ENCODE assay signal across 15 cellular contexts in the genomic region with DNA sequence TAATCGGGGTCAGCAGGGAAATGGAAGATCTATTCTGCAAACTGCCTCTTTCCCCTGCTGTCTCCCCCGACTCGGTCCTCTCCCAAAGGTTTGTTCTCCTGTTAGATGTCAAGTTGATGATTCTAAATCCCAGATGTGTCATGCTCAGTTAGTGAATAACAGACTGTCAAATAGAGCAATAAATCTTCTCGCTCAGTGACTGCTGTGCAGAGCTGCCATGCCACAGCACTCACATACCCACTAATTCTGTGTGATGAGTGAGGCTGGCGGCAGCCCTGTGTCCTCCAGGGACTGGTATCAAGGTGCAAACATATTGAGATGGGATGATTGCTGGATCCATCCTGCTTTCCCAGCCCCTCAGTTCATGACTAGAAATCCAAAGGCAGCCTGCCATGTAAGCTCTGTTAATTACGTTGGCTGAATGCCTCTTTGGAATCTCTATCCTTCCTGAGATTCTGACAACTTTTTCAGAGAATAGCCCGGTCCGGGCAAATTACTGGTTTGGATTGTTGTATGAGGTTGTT.
A peak's percentile ranks its signal among the peaks of the same experiment; 100 is the strongest.
DNase-seq lines count a peak whose midpoint lies in the region; ATAC-seq and TF ChIP-seq lines count a peak whose summit lies in the region.
"Had no signal": no experiment of that assay in that cellular context is flagged by ENCODE, and none has a peak within 500 bp of the region (broad histone marks: within the 10 kb centered on the region; RNA-seq: fewer than 3 reads in every experiment).

No MANE protein-coding gene starts in this region.

- no peak overlapping the region for H3K4me3 Mint-ChIP-seq in activated CD8-positive, alpha-beta memory T cell treated with anti-CD3 and anti-CD28 coated beads, Interleukin-2, amount 10 ng/mL, durations not matched to agents 7 days and 5 days
- H3K4me3 Mint-ChIP-seq in dendritic cell treated with granulocyte-macrophage colony-stimulating factor and Interleukin-4, amounts not matched to agents 40 ng/mL and 50 ng/mL, for 4 days, result no peak overlapping the region
- no peak overlapping the region for H3K4me3 Mint-ChIP-seq in neural crest cell

- H3F3A ChIP-seq in MM.1S (ENCODE audit: insufficient read depth, low read length), result peaks cover 16% of the 10 kb centered on the region

- TF ChIP-seq CTCF in MM.1S (IDR thresholded peaks at IDR 0.05; ENCODE audit: low read length) (no peak), neural crest cell (conservative IDR thresholded peaks at IDR 0.05) (no peak)

- no peaks in the 10 kb centered on the region for H3K79me2 ChIP-seq in MM.1S (ENCODE audit: low read length)

- H2AFZ ChIP-seq in MM.1S (ENCODE audit: low read length), result peak overlapping the region; percentile 26; the same call in 1 of the 2 replicates

- no peaks in the 10 kb centered on the region for H3K27me3 Mint-ChIP-seq in activated CD8-positive, alpha-beta memory T cell treated with anti-CD3 and anti-CD28 coated beads, Interleukin-2, amount 10 ng/mL, durations not matched to agents 7 days and 5 days
- no peaks in the 10 kb centered on the region for H3K27me3 Mint-ChIP-seq in dendritic cell treated with granulocyte-macrophage colony-stimulating factor and Interleukin-4, amounts not matched to agents 40 ng/mL and 50 ng/mL, for 4 days
- H3K27me3 Mint-ChIP-seq in neural crest cell (ENCODE audit: low read depth), result peaks cover 59% of the 10 kb centered on the region

- no peaks in the 10 kb centered on the region for H3K9me3 ChIP-seq in MM.1S (replicated peaks; ENCODE audit: insufficient read depth, low read length)
- H3K9me3 ChIP-seq: SJSA1 had no signal

- CTCF ChIA-PET in activated CD8-positive, alpha-beta memory T cell treated with anti-CD3 and anti-CD28 coated beads, Interleukin-2, amount 10 ng/mL, durations not matched to agents 7 days and 5 days (lab: Charles Lee), result interaction anchor here (0.8 to 0.9 kb wide), 2 partner anchors 12 to 25 kb away, joined by 3 read pairs; no protein-coding TSS in a partner anchor

- H3K9me3 Mint-ChIP-seq in activated CD8-positive, alpha-beta memory T cell treated with anti-CD3 and anti-CD28 coated beads, Interleukin-2, amount 10 ng/mL, durations not matched to agents 7 days and 5 days (ENCODE audit: low read depth), result peaks cover 4% of the 10 kb centered on the region
- no peaks in the 10 kb centered on the region for H3K9me3 Mint-ChIP-seq in dendritic cell treated with granulocyte-macrophage colony-stimulating factor and Interleukin-4, amounts not matched to agents 40 ng/mL and 50 ng/mL, for 4 days
- H3K9me3 Mint-ChIP-seq in neural crest cell, result no peaks in the 10 kb centered on the region

- H3K36me3 ChIP-seq in MM.1S (replicated peaks; ENCODE audit: insufficient read depth, low read length), result no peaks in the 10 kb centered on the region
- H3K36me3 ChIP-seq: SJSA1 had no signal

- no peak overlapping the region for H3K4me2 ChIP-seq in MM.1S (ENCODE audit: low read depth, low read length)

- H3K4me1 Mint-ChIP-seq in activated CD8-positive, alpha-beta memory T cell treated with anti-CD3 and anti-CD28 coated beads, Interleukin-2, amount 10 ng/mL, durations not matched to agents 7 days and 5 days, result peaks cover 26% of the 10 kb centered on the region
- H3K4me1 Mint-ChIP-seq in dendritic cell treated with granulocyte-macrophage colony-stimulating factor and Interleukin-4, amounts not matched to agents 40 ng/mL and 50 ng/mL, for 4 days (ENCODE audit: low read depth), result peaks cover 69% of the 10 kb centered on the region
- H3K4me1 Mint-ChIP-seq in neural crest cell, result peaks cover 5% of the 10 kb centered on the region

- no peak for DNase-seq in activated CD8-positive, alpha-beta memory T cell treated with anti-CD3 and anti-CD28 coated beads, Interleukin-2, amount 10 ng/mL, durations not matched to agents 7 days and 5 days
- DNase-seq in activated CD8-positive, alpha-beta memory T cell treated with anti-CD3 and anti-CD28 coated beads, Interleukin-2, amount 50 U/mL, for 4 hours, result no peak
- DNase-seq in MM.1S (no peak), neural crest cell (ENCODE audit: low read depth, low spot score) (no peak)
- DNase-seq in activated CD4-positive, CD25-positive, alpha-beta regulatory T cell (lab: John Stamatoyannopoulos, UW), result no peak
- DNase-seq in activated effector memory CD4-positive, alpha-beta T cell treated with anti-CD3 and anti-CD28 coated beads, Interleukin-2, amount 50 U/mL, for 16 hours, result no peak
- DNase-seq: cerebellar nuclear complex; foreskin melanocyte; mammary epithelial cell; NCI-H1048; NCI-H226; stimulated activated naive CD4-positive, alpha-beta T cell treated with Interleukin-2 at 50 U/mL for 16 hours had no signal

- intact Hi-C loops in dendritic cell treated with granulocyte-macrophage colony-stimulating factor and Interleukin-4, amounts not matched to agents 40 ng/mL and 50 ng/mL, for 4 days (cut with micrococcal nuclease), result no loop called here

- no peak for ATAC-seq in activated CD8-positive, alpha-beta memory T cell treated with anti-CD3 and anti-CD28 coated beads, Interleukin-2, amount 10 ng/mL, durations not matched to agents 7 days and 5 days
- ATAC-seq in GM21619 (IDR thresholded peaks at IDR 0.05; ENCODE audit: unreplicated experiment), result no peak

- H3K9ac ChIP-seq in MM.1S (ENCODE audit: low read length), result no peak overlapping the region

- peaks cover 12% of the 10 kb centered on the region for H3K36me3 Mint-ChIP-seq in activated CD8-positive, alpha-beta memory T cell treated with anti-CD3 and anti-CD28 coated beads, Interleukin-2, amount 10 ng/mL, durations not matched to agents 7 days and 5 days
- no peaks in the 10 kb centered on the region for H3K36me3 Mint-ChIP-seq in dendritic cell treated with granulocyte-macrophage colony-stimulating factor and Interleukin-4, amounts not matched to agents 40 ng/mL and 50 ng/mL, for 4 days (ENCODE audit: low read depth)
- H3K36me3 Mint-ChIP-seq in neural crest cell (ENCODE audit: low read depth), result no peaks in the 10 kb centered on the region

- H3K27me3 ChIP-seq in MM.1S (replicated peaks; ENCODE audit: insufficient read depth, low read length), result no peaks in the 10 kb centered on the region
- H3K27me3 ChIP-seq: SJSA1 had no signal

- H3K27ac ChIP-seq in MM.1S (ENCODE audit: low read length), result peak overlapping the region; percentile 79; the same call in 1 of the 2 replicates
- H3K27ac ChIP-seq: SJSA1 had no signal

- peak overlapping the region; percentile 66 for H3K27ac Mint-ChIP-seq in activated CD8-positive, alpha-beta memory T cell treated with anti-CD3 and anti-CD28 coated beads, Interleukin-2, amount 10 ng/mL, durations not matched to agents 7 days and 5 days
- peak overlapping the region; percentile 33 for H3K27ac Mint-ChIP-seq in dendritic cell treated with granulocyte-macrophage colony-stimulating factor and Interleukin-4, amounts not matched to agents 40 ng/mL and 50 ng/mL, for 4 days
- peak overlapping the region; percentile 44 for H3K27ac Mint-ChIP-seq in neural crest cell (ENCODE audit: unreplicated experiment)

- H3K4me1 ChIP-seq in MM.1S (ENCODE audit: low read length), result peaks cover 26% of the 10 kb centered on the region
- H3K4me1 ChIP-seq: SJSA1 had no signal

- H4K20me1 ChIP-seq in MM.1S (ENCODE audit: insufficient read depth, low read length), result no peaks in the 10 kb centered on the region

- H3K9me2 ChIP-seq in MM.1S (replicated peaks; ENCODE audit: insufficient read depth, low read length), result no peaks in the 10 kb centered on the region

- H3K4me3 ChIP-seq in MM.1S (ENCODE audit: low read length), result no peak overlapping the region
- H3K4me3 ChIP-seq: SJSA1 had no signal
